23 cellular contexts compared by ENCODE assay signal in the genomic region with DNA sequence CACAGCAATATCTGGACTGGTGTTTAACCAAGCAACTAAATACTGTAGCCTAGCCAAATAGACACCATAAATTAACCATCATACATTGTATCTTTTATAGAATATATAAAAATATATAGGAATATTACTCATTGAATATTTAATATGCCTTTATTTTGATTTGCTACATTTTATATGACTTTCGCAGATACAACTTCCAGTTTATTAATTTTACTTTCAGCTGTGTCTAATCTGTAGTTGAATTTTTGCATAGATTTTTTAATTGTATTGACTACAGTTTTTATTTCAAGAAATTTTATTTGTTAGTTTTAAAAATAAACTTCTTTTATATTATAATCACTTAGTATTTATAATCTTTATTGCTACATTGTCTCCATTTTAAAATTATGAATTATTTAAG.
"Had no signal": no experiment of that assay in that cellular context is flagged by ENCODE, and none has a peak within 500 bp of the region (broad histone marks: within the 10 kb centered on the region; RNA-seq: fewer than 3 reads in every experiment).

No MANE protein-coding gene starts in this region.

- H3K36me3 ChIP-seq: left lung, lower lobe of right lung, right atrium auricular region, right lobe of liver, suprapubic skin, thoracic aorta, tibial artery, upper lobe of right lung had no signal

- FAIRE-seq: keratinocyte, urothelium cell line had no signal

- H3K27me3 ChIP-seq: hepatocyte, left lung, right atrium auricular region, right lobe of liver, suprapubic skin, tibial artery, upper lobe of right lung had no signal

- H3K4me3 ChIP-seq: hepatocyte, left lung, lower lobe of right lung, right atrium auricular region, right lobe of liver, suprapubic skin, thoracic aorta, tibial artery, upper lobe of right lung had no signal

- H3K4me2 ChIP-seq: hepatocyte had no signal

- H3K4me1 ChIP-seq: left lung, lower lobe of right lung, parathyroid adenoma, right atrium auricular region, right lobe of liver, suprapubic skin, tibial artery, upper lobe of right lung had no signal

- DNase-seq: left colon; left lung; lower lobe of right lung; mammary epithelial cell; mesenchymal stem cell; naive thymus-derived CD8-positive, alpha-beta T cell; nucleus accumbens; right lobe of liver; stimulated activated CD4-positive, alpha-beta T cell treated with anti-CD3 and anti-CD28 coated beads, Interleukin-12 subunit alpha, Interleukin-12 subunit beta, amount 100 ng/mL, for 4 hours; stimulated activated CD4-positive, alpha-beta T cell treated with anti-CD3 and anti-CD28 coated beads, Interleukin-15, amount 100 ng/mL, for 24 hours; stimulated activated CD4-positive, alpha-beta T cell treated with anti-CD3 and anti-CD28 coated beads, Interleukin-2, amount 100 ng/mL, for 24 hours; stimulated activated CD4-positive, alpha-beta T cell treated with anti-CD3 and anti-CD28 coated beads, Interleukin-4, amount 100 ng/mL, for 1 hour; stimulated activated naive B cell treated with anti-CD40 and anti-IgM and Interleukin-4, amounts not matched to agents 10 μg/mL and 1 μg/mL and 100 μg/mL, for 72 hours; tibial artery; trophoblast cell; upper lobe of right lung had no signal

- H3K9me3 ChIP-seq: right lobe of liver, upper lobe of right lung had no signal

- H3K27ac ChIP-seq: hepatocyte, left lung, lower lobe of right lung, parathyroid adenoma, right atrium auricular region, right lobe of liver, suprapubic skin, thoracic aorta, tibial artery, upper lobe of right lung had no signal

- H2AFZ ChIP-seq: hepatocyte, parathyroid adenoma had no signal

- H3K9ac ChIP-seq: parathyroid adenoma had no signal

- ATAC-seq: left colon; left lung; lower lobe of right lung; naive thymus-derived CD8-positive, alpha-beta T cell; right lobe of liver; stimulated activated naive B cell treated with anti-CD40 and anti-IgM and Interleukin-4, amounts not matched to agents 10 μg/mL and 1 μg/mL and 100 μg/mL, for 72 hours; upper lobe of right lung had no signal

- H3K79me2 ChIP-seq: hepatocyte, parathyroid adenoma had no signal
